Comparison of ENCODE assay signal across 29 cellular contexts in the genomic region with DNA sequence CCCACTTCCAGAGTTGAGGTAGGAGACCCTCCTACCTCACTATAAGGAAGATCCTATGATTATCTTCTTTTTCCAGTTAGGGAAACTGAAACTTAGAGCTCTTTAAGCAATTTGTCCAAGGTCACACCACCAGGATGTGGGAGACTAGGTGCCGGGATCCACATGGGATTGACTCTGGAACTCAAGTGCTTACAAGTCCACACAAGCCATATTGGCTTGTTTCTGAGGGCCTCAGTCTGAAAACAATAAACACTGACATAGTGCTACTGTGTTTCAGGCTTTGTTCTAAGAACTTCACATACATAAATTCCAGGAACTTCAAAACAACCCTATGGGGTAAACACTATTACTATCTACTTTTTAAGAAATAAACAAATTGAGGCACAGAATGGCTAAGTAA.
"Had no signal": no experiment of that assay in that cellular context is flagged by ENCODE, and none has a peak within 500 bp of the region (broad histone marks: within the 10 kb centered on the region; RNA-seq: fewer than 3 reads in every experiment).

No MANE protein-coding gene starts in this region.

- H3K27ac ChIP-seq: brain microvascular endothelial cell, cardiac muscle cell, colonic mucosa, gastroesophageal sphincter, heart right ventricle had no signal

- H3K4me3 ChIP-seq: cardiac muscle cell, colonic mucosa, gastroesophageal sphincter, heart right ventricle had no signal

- FAIRE-seq: astrocyte, endometrium, endothelial cell of umbilical vein had no signal

- H3K36me3 Mint-ChIP-seq: activated CD4-positive, alpha-beta memory T cell treated with anti-CD3 and anti-CD28 coated beads for 36 hours; activated CD8-positive, alpha-beta memory T cell treated with anti-CD3 and anti-CD28 coated beads, Interleukin-2, amount 10 ng/mL, durations not matched to agents 7 days and 5 days; activated naive CD8-positive, alpha-beta T cell had no signal

- H3K4me1 ChIP-seq: colonic mucosa had no signal

- H3K9me3 Mint-ChIP-seq: activated CD4-positive, alpha-beta memory T cell treated with anti-CD3 and anti-CD28 coated beads for 36 hours; activated CD4-positive, alpha-beta T cell treated with anti-CD3 and anti-CD28 coated beads, Interleukin-2, amount 10 ng/mL, durations not matched to agents 24 days and 14 days; activated T-cell treated with anti-CD3 and anti-CD28 coated beads, Interleukin-2, amount 50 U/mL, for 24 hours; activated T-cell treated with anti-CD3 and anti-CD28 coated beads, Interleukin-2, amount 50 U/mL, for 72 hours had no signal

- H3K4me3 Mint-ChIP-seq: activated CD4-positive, alpha-beta memory T cell treated with anti-CD3 and anti-CD28 coated beads for 36 hours; activated CD4-positive, alpha-beta T cell treated with anti-CD3 and anti-CD28 coated beads for 36 hours; activated CD4-positive, alpha-beta T cell treated with anti-CD3 and anti-CD28 coated beads, Interleukin-2, amount 10 ng/mL, durations not matched to agents 24 days and 14 days; activated CD8-positive, alpha-beta memory T cell treated with anti-CD3 and anti-CD28 coated beads, Interleukin-2, amount 10 ng/mL, durations not matched to agents 7 days and 5 days; activated CD8-positive, alpha-beta T cell treated with anti-CD3 and anti-CD28 coated beads, Interleukin-2, amount 10 ng/mL, durations not matched to agents 7 days and 5 days; activated naive CD8-positive, alpha-beta T cell; activated T-cell treated with anti-CD3 and anti-CD28 coated beads, Interleukin-2, amount 50 U/mL, for 24 hours; activated T-cell treated with anti-CD3 and anti-CD28 coated beads, Interleukin-2, amount 50 U/mL, for 72 hours had no signal

- H3K27ac Mint-ChIP-seq: activated CD4-positive, alpha-beta memory T cell treated with anti-CD3 and anti-CD28 coated beads for 36 hours; activated CD4-positive, alpha-beta T cell treated with anti-CD3 and anti-CD28 coated beads for 36 hours; activated CD4-positive, alpha-beta T cell treated with anti-CD3 and anti-CD28 coated beads, Interleukin-2, amount 10 ng/mL, durations not matched to agents 24 days and 14 days; activated CD8-positive, alpha-beta memory T cell treated with anti-CD3 and anti-CD28 coated beads, Interleukin-2, amount 10 ng/mL, durations not matched to agents 7 days and 5 days; activated CD8-positive, alpha-beta T cell treated with anti-CD3 and anti-CD28 coated beads, Interleukin-2, amount 10 ng/mL, durations not matched to agents 7 days and 5 days; activated naive CD8-positive, alpha-beta T cell; activated T-cell treated with anti-CD3 and anti-CD28 coated beads, Interleukin-2, amount 50 U/mL, for 24 hours; activated T-cell treated with anti-CD3 and anti-CD28 coated beads, Interleukin-2, amount 50 U/mL, for 72 hours had no signal

- H3K36me3 ChIP-seq: brain microvascular endothelial cell, cardiac muscle cell, colonic mucosa, gastroesophageal sphincter, heart right ventricle had no signal

- H3K4me1 Mint-ChIP-seq: activated CD4-positive, alpha-beta T cell treated with anti-CD3 and anti-CD28 coated beads for 36 hours had no signal

- H3K9me3 ChIP-seq: colonic mucosa, gastroesophageal sphincter, heart right ventricle had no signal

- H3K27me3 ChIP-seq: cardiac muscle cell, colonic mucosa, gastroesophageal sphincter had no signal

- DNase-seq: activated CD4-positive, alpha-beta memory T cell treated with anti-CD3 and anti-CD28 coated beads for 36 hours; activated CD4-positive, alpha-beta T cell treated with anti-CD3 and anti-CD28 coated beads for 36 hours; activated CD4-positive, alpha-beta T cell treated with anti-CD3 and anti-CD28 coated beads, Interleukin-2, amount 10 ng/mL, durations not matched to agents 24 days and 14 days; activated CD4-positive, CD25-positive, alpha-beta regulatory T cell; activated CD4-positive, CD25-positive, alpha-beta regulatory T cell treated with anti-CD3 and anti-CD28 coated beads, Interleukin-2, amount 50 U/mL, for 72 hours; activated CD8-positive, alpha-beta memory T cell treated with anti-CD3 and anti-CD28 coated beads, Interleukin-2, amount 10 ng/mL, durations not matched to agents 7 days and 5 days; activated CD8-positive, alpha-beta memory T cell treated with anti-CD3 and anti-CD28 coated beads, Interleukin-2, amount 50 U/mL, for 4 hours; activated CD8-positive, alpha-beta T cell treated with anti-CD3 and anti-CD28 coated beads, Interleukin-2, amount 10 ng/mL, durations not matched to agents 7 days and 5 days; activated gamma-delta T cell; activated naive CD4-positive, alpha-beta T cell; activated naive CD4-positive, alpha-beta T cell treated with anti-CD3 and anti-CD28 coated beads, Interleukin-2, amount 50 U/mL, for 16 hours; activated T-cell treated with anti-CD3 and anti-CD28 coated beads, Interleukin-2, amount 50 U/mL, for 24 hours; activated T-cell treated with anti-CD3 and anti-CD28 coated beads, Interleukin-2, amount 50 U/mL, for 72 hours; amniotic stem cell; anterior cingulate cortex; brain microvascular endothelial cell; central memory CD4-positive, alpha-beta T cell; cerebellar nuclear complex; colonic mucosa; effector CD8-positive, alpha-beta T cell; foreskin melanocyte; heart right ventricle; T-helper 2 cell had no signal
